ENCODE assay signal across 11 cellular contexts in genomic region chr6:128569737-128570438, GRCh38. TPM values are rescaled to one million over a fixed set of nuclear protein-coding genes. Genes with fewer than 3 reads are reported as not detected.
DNase-seq lines count a peak whose midpoint lies in the region; ATAC-seq, FAIRE-seq and TF ChIP-seq lines count a peak whose summit lies in the region.
"Had no signal": no experiment of that assay in that cellular context is flagged by ENCODE, and none has a peak within 500 bp of the region (broad histone marks: within the 10 kb centered on the region; RNA-seq: fewer than 3 reads in every experiment).

No MANE protein-coding gene starts in this region.

- H3K36me3 ChIP-seq in astrocyte (ENCODE audit: insufficient read depth, low read length) (no peaks in the 10 kb centered on the region), esophagus muscularis mucosa (no peaks in the 10 kb centered on the region)
- H3K36me3 ChIP-seq: stomach had no signal

- H3K9me3 ChIP-seq in A549 (no peaks in the 10 kb centered on the region), astrocyte (ENCODE audit: insufficient read depth, low read depth, low read length) (no peaks in the 10 kb centered on the region), esophagus muscularis mucosa (no peaks in the 10 kb centered on the region)
- H3K9me3 ChIP-seq: stomach had no signal

- H3K4me3 Mint-ChIP-seq in astrocyte (ENCODE audit: unreplicated experiment), result peak overlapping the region; percentile 20
- H3K4me3 Mint-ChIP-seq: CD14-positive monocyte had no signal

- H3K9ac ChIP-seq in astrocyte (ENCODE audit: low read length), result peak overlapping the region; percentile 47

- ATAC-seq in A549, result peak; percentile 85 to 95
- no peak for ATAC-seq in HG03097 (IDR thresholded peaks at IDR 0.05; ENCODE audit: low FRiP score, unreplicated experiment)
- ATAC-seq in GM19463 (IDR thresholded peaks at IDR 0.05; ENCODE audit: unreplicated experiment), result no peak
- ATAC-seq: right cardiac atrium had no signal

- H3K27me3 ChIP-seq in astrocyte (ENCODE audit: insufficient read depth, low read length) (no peaks in the 10 kb centered on the region), esophagus muscularis mucosa (no peaks in the 10 kb centered on the region)
- H3K27me3 ChIP-seq: stomach had no signal

- CTCF ChIA-PET in A549 (lab: Yijun Ruan, JAX), result no interaction called here

- TF ChIP-seq CTCF in A549 (IDR thresholded peaks at IDR 0.05) (no peak), astrocyte (IDR thresholded peaks at IDR 0.05; ENCODE audit: insufficient read depth, low read depth, low read length) (no peak), esophagus muscularis mucosa (IDR thresholded peaks at IDR 0.05) (no peak)

- H3K27ac ChIP-seq in A549, result peak overlapping the region; percentile 64 to 84
- peak overlapping the region; percentile 52 for H3K27ac ChIP-seq in astrocyte (ENCODE audit: low read depth, low read length)
- H3K27ac ChIP-seq in esophagus muscularis mucosa (replicated peaks in 1 of 4), result no peak overlapping the region

- H3K4me3 ChIP-seq in A549 (no peak overlapping the region), astrocyte (ENCODE audit: insufficient read depth, low read depth, low read length) (peak overlapping the region; percentile 21), esophagus muscularis mucosa (no peak overlapping the region)
- H3K4me3 ChIP-seq: stomach had no signal

- H3K36me3 Mint-ChIP-seq in astrocyte (ENCODE audit: low read depth, unreplicated experiment), result no peaks in the 10 kb centered on the region
- H3K36me3 Mint-ChIP-seq: CD14-positive monocyte had no signal

- H3K9me3 Mint-ChIP-seq in astrocyte (ENCODE audit: unreplicated experiment), result no peaks in the 10 kb centered on the region

- peak overlapping the region; percentile 44 for H2AFZ ChIP-seq in astrocyte (ENCODE audit: low read depth, low read length)

- H3K4me1 Mint-ChIP-seq in astrocyte (ENCODE audit: low read depth, unreplicated experiment), result peaks cover 18% of the 10 kb centered on the region
- H3K4me1 Mint-ChIP-seq: CD14-positive monocyte had no signal

- H3K79me2 ChIP-seq in astrocyte (ENCODE audit: insufficient read depth, low read length), result no peaks in the 10 kb centered on the region

- H3K4me1 ChIP-seq in A549, result peaks cover 33% of the 10 kb centered on the region
- H3K4me1 ChIP-seq in astrocyte (ENCODE audit: insufficient read depth, low read length), result peaks cover 22% of the 10 kb centered on the region
- H3K4me1 ChIP-seq in esophagus muscularis mucosa, result peaks cover 0 to 10% (median 6%) of the 10 kb centered on the region in 4 donors

- TF ChIP-seq RAD21 in A549 (conservative IDR thresholded peaks at IDR 0.05 in 1 of 2, IDR thresholded peaks at IDR 0.05 in 1 of 2), result no peak

- intact Hi-C loops in esophagus muscularis mucosa (cut with DNase I), result no loop called here

- POLR2A ChIA-PET in A549 (lab: Yijun Ruan, JAX), result no interaction called here

- no peak for FAIRE-seq in A549 (lab: Jason Lieb, UNC)
- peak; percentile 94 for FAIRE-seq in astrocyte (lab: Jason Lieb, UNC)

- no peaks in the 10 kb centered on the region for H4K20me1 ChIP-seq in astrocyte (ENCODE audit: insufficient read depth, low read length)

- H3K4me2 ChIP-seq in A549, result peak overlapping the region; percentile 73
- peak overlapping the region; percentile 74 for H3K4me2 ChIP-seq in astrocyte (ENCODE audit: low read length)

- TF ChIP-seq POLR2A in A549 (IDR thresholded peaks at IDR 0.05; ENCODE audit: low read length) (no peak), esophagus muscularis mucosa (IDR thresholded peaks at IDR 0.05; ENCODE audit: low read depth) (no peak)

- DNase-seq in A549 (ENCODE audit: low read depth in 1 of 2, low spot score in 1 of 2) (peak; percentile 30 to 59), HPDE6-E6E7 (ENCODE audit: extremely low spot score) (peak; percentile 59), astrocyte (ENCODE audit: low read depth) (peak; percentile 88), iPS-NIHi7 (ENCODE audit: extremely low spot score) (peak; percentile 57), esophagus muscularis mucosa (ENCODE audit: extremely low spot score) (no peak), DMS53 (lab: John Stamatoyannopoulos, UW) (no peak)
- DNase-seq: right cardiac atrium, stomach had no signal

- TF ChIP-seq EP300 in A549 (IDR thresholded peaks at IDR 0.05) (peak in 1 of 2 experiments; percentile 37; a peak in 1 of 5 replicates), esophagus muscularis mucosa (IDR thresholded peaks at IDR 0.05) (no peak)

- H3K27ac Mint-ChIP-seq in astrocyte (ENCODE audit: unreplicated experiment), result peak overlapping the region; percentile 83
- H3K27ac Mint-ChIP-seq: CD14-positive monocyte had no signal

- no peaks in the 10 kb centered on the region for H3K27me3 Mint-ChIP-seq in astrocyte (ENCODE audit: low read depth, unreplicated experiment)

- WGBS in A549 (ENCODE audit: missing lambda C conversion rate), result 22% methylated on average over 3 of the region's 3 CpGs
- 55% methylated on average over 3 of the region's 3 CpGs for WGBS in esophagus muscularis mucosa

TF ChIP-seq in A549, 52 proteins besides CTCF, POLR2A, EP300 and RAD21:
- TF ChIP-seq FOSL2 (IDR thresholded peaks at IDR 0.05) (0 out of 2 replicates have a peak, but pooled peaks have one; percentile 11), FOSL2 (CRISPR knock-in tag; IDR thresholded peaks at IDR 0.05) (peak; percentile 61), FOXS1 (CRISPR knock-in tag; IDR thresholded peaks at IDR 0.05) (no peak), JUN (IDR thresholded peaks at IDR 0.05) (peak in 1 of 2 experiments; percentile 43; a peak in 1 of 5 replicates)

RNA-seq across cellular contexts. Expression of gene PTPRK, which starts 49.5 kb away (rescaled TPM):
- 16.1 and 33.9 TPM in 2 replicates for polyA plus RNA-seq in A549 (2011; rRNA removed)
- 3.6 and 3.9 TPM in 2 replicates for polyA plus RNA-seq in A549 (2012; cell fraction: cytosol; rRNA removed)
- polyA plus RNA-seq in A549 (2012; cell fraction: nucleus; rRNA removed), result 7.0 and 8.8 TPM in 2 replicates
- polyA plus RNA-seq in A549 (2017; fragmentation: RNase III; extraction: RNeasy Plus Mini Kit Qiagen cat#74134 plus additional on column Dnase treatment), result 11.1 to 15.2 TPM (median 14.4 TPM) in 3 replicates
- polyA minus RNA-seq in A549 (2011; rRNA and poly(A)+ RNA removed), result 42.1 and 47.4 TPM in 2 replicates
- 139 and 159 TPM in 2 replicates for total RNA-seq in astrocyte
- total RNA-seq in esophagus muscularis mucosa, result 10 to 100 TPM; 36.8 to 53.1 (median 43.8) TPM
- polyA plus RNA-seq: CD14-positive monocyte had no signal

Comparison
In these comparisons a context has a peak if more than half of its experiments do, and no peak if none do; other contexts are left out.
1. ATAC-seq: peak in A549 (2 of 2); none in HG03097 (single experiment) and GM19463 (single experiment).
2. DNase-seq: peak in A549 (2 of 2), HPDE6-E6E7 (single experiment), astrocyte (single experiment) and iPS-NIHi7 (single experiment); none in esophagus muscularis mucosa (single experiment) and DMS53 (single experiment).
3. H3K27ac ChIP-seq: peak in A549 (2 of 2) and astrocyte (single experiment); none in esophagus muscularis mucosa (0 of 4).